22 cellular contexts compared by ENCODE assay signal in the genomic region with DNA sequence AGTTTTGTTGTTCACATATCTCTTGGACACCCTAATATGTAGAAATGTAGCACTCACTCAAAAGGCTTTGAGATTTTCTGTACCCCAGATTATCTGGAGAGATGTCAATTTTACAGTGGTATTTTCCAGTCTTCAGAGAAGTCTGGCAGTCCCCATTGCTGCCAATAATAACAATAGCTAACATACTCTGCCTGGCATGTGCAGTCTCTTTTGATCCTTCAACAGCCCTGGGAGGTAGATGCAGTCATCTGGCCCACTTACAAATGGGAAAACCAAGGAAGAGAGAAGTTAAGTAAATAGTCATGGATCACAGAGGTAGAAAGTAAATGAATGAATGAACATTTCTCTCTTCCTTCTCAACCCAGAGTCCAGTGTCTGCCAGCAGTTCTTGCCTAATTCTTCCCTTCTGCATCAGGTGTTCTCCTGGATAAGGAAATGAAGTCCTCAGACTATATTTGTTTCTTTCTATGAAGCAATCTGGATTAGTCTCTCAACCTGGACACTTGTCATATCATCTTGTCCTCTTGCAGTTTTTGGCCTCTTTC.
"Had no signal": no experiment of that assay in that cellular context is flagged by ENCODE, and none has a peak within 500 bp of the region (broad histone marks: within the 10 kb centered on the region; RNA-seq: fewer than 3 reads in every experiment).

No MANE protein-coding gene starts in this region.

- H3K4me3 ChIP-seq: body of pancreas, coronary artery, gastroesophageal sphincter, heart left ventricle, SJSA1, thyroid gland, uterus had no signal

- DNase-seq: activated CD4-positive, alpha-beta T cell treated with anti-CD3 and anti-CD28 coated beads for 1 hour; activated CD4-positive, alpha-beta T cell treated with anti-CD3 and anti-CD28 coated beads, Interleukin-2, amount 50 U/mL, for 4 hours; activated gamma-delta T cell treated with Interleukin-2 at 50 U/mL for 16 hours; body of pancreas; heart left ventricle; left cardiac atrium; occipital lobe; stimulated activated CD4-positive, alpha-beta T cell treated with anti-CD3 and anti-CD28 coated beads, Interleukin-12 subunit alpha, Interleukin-12 subunit beta, amount 100 ng/mL, for 4 hours; stimulated activated CD4-positive, alpha-beta T cell treated with anti-CD3 and anti-CD28 coated beads, Interleukin-1b, Interleukin-23, amount 100 ng/mL, for 48 hours; stimulated activated CD8-positive, alpha-beta memory T cell treated with anti-CD3 and anti-CD28 coated beads, Interleukin-4, amount 100 ng/mL, for 48 hours; stimulated activated naive CD4-positive, alpha-beta T cell; SW 1271; T-helper 2 cell; thyroid gland; uterus; WERI-Rb-1 had no signal

- H3K27ac Mint-ChIP-seq: activated naive CD8-positive, alpha-beta T cell; activated T-helper 1 cell treated with anti-CD3 and anti-CD28 coated beads, Interleukin-12 subunit alpha, Interleukin-12 subunit beta, Interleukin-2, Interleukin-4 antibody, amounts not matched to agents 30 ng/mL and 10 ng/mL and 1 ng/mL, durations not matched to agents 14 hours and 24 hours and 36 hours had no signal

- H3K4me1 ChIP-seq: body of pancreas, uterus had no signal

- H3K9me3 ChIP-seq: body of pancreas, SJSA1, thyroid gland, uterus had no signal

- H3K4me3 Mint-ChIP-seq: activated naive CD8-positive, alpha-beta T cell; activated T-helper 1 cell treated with anti-CD3 and anti-CD28 coated beads, Interleukin-12 subunit alpha, Interleukin-12 subunit beta, Interleukin-2, Interleukin-4 antibody, amounts not matched to agents 30 ng/mL and 10 ng/mL and 1 ng/mL, durations not matched to agents 14 hours and 24 hours and 36 hours; central memory CD8-positive, alpha-beta T cell had no signal

- H3K4me1 Mint-ChIP-seq: central memory CD8-positive, alpha-beta T cell had no signal

- H3K27me3 Mint-ChIP-seq: central memory CD8-positive, alpha-beta T cell had no signal

- H3K36me3 Mint-ChIP-seq: activated naive CD8-positive, alpha-beta T cell had no signal

- ATAC-seq: body of pancreas, gastroesophageal sphincter, heart left ventricle, left cardiac atrium had no signal

- H3K27ac ChIP-seq: body of pancreas, coronary artery, gastroesophageal sphincter, heart left ventricle, SJSA1, thyroid gland, uterus, WERI-Rb-1 had no signal

- H3K36me3 ChIP-seq: gastroesophageal sphincter, heart left ventricle, SJSA1, thyroid gland, uterus, WERI-Rb-1 had no signal

- H3K9me3 Mint-ChIP-seq: activated T-helper 1 cell treated with anti-CD3 and anti-CD28 coated beads, Interleukin-12 subunit alpha, Interleukin-12 subunit beta, Interleukin-2, Interleukin-4 antibody, amounts not matched to agents 30 ng/mL and 10 ng/mL and 1 ng/mL, durations not matched to agents 14 hours and 24 hours and 36 hours had no signal

- H3K27me3 ChIP-seq: body of pancreas, gastroesophageal sphincter, heart left ventricle, SJSA1, thyroid gland, uterus had no signal
